In the genomic region with DNA sequence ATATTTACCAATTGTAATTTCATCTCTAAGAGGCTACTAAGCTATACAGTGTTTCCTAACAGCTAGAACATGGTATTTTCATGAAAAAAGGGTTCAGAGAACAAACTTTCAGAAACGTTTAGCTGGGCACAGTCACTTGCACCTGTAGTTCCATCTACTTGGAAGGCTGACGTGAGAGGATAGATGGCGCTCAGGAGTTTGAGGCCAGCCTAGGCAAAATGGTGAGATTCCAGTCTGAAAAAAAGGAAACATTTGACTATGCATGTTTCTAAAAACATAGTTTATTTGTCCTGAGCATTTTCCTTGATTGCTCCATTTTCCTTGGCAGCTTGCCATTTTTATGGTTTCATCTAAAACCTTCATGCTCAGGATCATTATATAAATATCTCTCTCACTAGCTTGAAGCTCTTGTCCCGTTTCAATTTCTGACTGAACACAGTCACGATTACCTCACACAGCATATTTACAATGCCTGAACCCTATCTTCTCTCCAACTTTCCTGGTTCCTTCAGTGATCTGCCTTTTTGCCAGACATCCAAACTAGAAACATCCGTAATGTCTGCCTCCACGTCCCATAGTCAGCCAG, we compare ENCODE assay signal across 16 cellular contexts.
DNase-seq lines count a peak whose midpoint lies in the region; ATAC-seq and TF ChIP-seq lines count a peak whose summit lies in the region.
"Had no signal": no experiment of that assay in that cellular context is flagged by ENCODE, and none has a peak within 500 bp of the region (broad histone marks: within the 10 kb centered on the region; RNA-seq: fewer than 3 reads in every experiment).

No MANE protein-coding gene starts in this region.

- no peak overlapping the region for H2AFZ ChIP-seq in hepatocyte
- H2AFZ ChIP-seq: PC-9 had no signal

- POLR2A ChIA-PET in A673 (lab: Charles Lee; ENCODE audit: low non-redundant PET) = interaction anchor here (0.6 kb wide), 1 partner anchor 646 kb away, joined by 9 read pairs; no protein-coding TSS in a partner anchor

- CTCF ChIA-PET in A673 (lab: Charles Lee) = no interaction called here

- no peak for ATAC-seq in GM18861 (IDR thresholded peaks at IDR 0.05; ENCODE audit: unreplicated experiment)
- ATAC-seq: heart left ventricle had no signal

- H4K20me1 ChIP-seq in hepatocyte (ENCODE audit: insufficient read depth, poor library complexity, severe bottlenecking) = no peaks in the 10 kb centered on the region

- peak overlapping the region; percentile 27 for H3K4me2 ChIP-seq in hepatocyte
- H3K4me2 ChIP-seq: PC-9 had no signal

- DNase-seq in A673 (ENCODE audit: low spot score) (no peak), LHCN-M2 (ENCODE audit: low read depth) (peak; percentile 47), cardiac fibroblast (ENCODE audit: low read depth in 2 of 2) (peak; percentile 73 to 83), hepatocyte (ENCODE audit: low spot score) (no peak), activated gamma-delta T cell (lab: John Stamatoyannopoulos, UW) (no peak), Ammon's horn (ENCODE audit: low spot score) (no peak)
- no peak for DNase-seq in activated effector memory CD4-positive, alpha-beta T cell treated with anti-CD3 and anti-CD28 coated beads, Interleukin-2, amount 50 U/mL, for 16 hours
- DNase-seq: activated CD4-positive, alpha-beta T cell treated with anti-CD3 and anti-CD28 coated beads, Interleukin-2, amount 50 U/mL, for 48 hours; heart left ventricle; Kasumi-1; NCI-H2029; NCI-H524; PC-9; testis had no signal

- H3K27ac ChIP-seq in A673 (ENCODE audit: low read depth, low read length, poor library complexity, severe bottlenecking) (no peak overlapping the region), hepatocyte (no peak overlapping the region)
- H3K27ac ChIP-seq: heart left ventricle, PC-9, prostate gland, testis had no signal

- 77% methylated on average over 7 of the region's 7 CpGs for WGBS in hepatocyte (ENCODE audit: low lambda C conversion rate, missing lambda C conversion rate)

- no TSS peak for BruUV-seq in A673 (replicated peaks; lab: Mats Ljungman, UMichigan)

- H3K9me2 ChIP-seq in hepatocyte (replicated peaks; ENCODE audit: insufficient read depth) = no peaks in the 10 kb centered on the region

- H3K79me2 ChIP-seq in hepatocyte = no peaks in the 10 kb centered on the region

- TF ChIP-seq CTCF in A673 (conservative IDR thresholded peaks at IDR 0.05; ENCODE audit: low read depth, low read length) (peak; percentile 27; the same call in 1 of the 2 replicates), cardiac fibroblast (IDR thresholded peaks at IDR 0.05; ENCODE audit: low read depth, low read length) (no peak), hepatocyte (IDR thresholded peaks at IDR 0.05; ENCODE audit: poor library complexity) (no peak)

- H3K4me3 ChIP-seq in A673 (ENCODE audit: low read depth, low read length, poor library complexity, severe bottlenecking) (no peak overlapping the region), cardiac fibroblast (replicated peaks in 1 of 2; ENCODE audit: low read depth in 2 of 2, low read length in 2 of 2) (no peak overlapping the region), hepatocyte (no peak overlapping the region)
- H3K4me3 ChIP-seq: heart left ventricle, PC-9, prostate gland, testis had no signal

- H3K36me3 ChIP-seq in A673 (ENCODE audit: insufficient read depth, low read length, poor library complexity, severe bottlenecking) (no peaks in the 10 kb centered on the region), hepatocyte (replicated peaks; ENCODE audit: insufficient read depth, low read depth) (no peaks in the 10 kb centered on the region)
- H3K36me3 ChIP-seq: prostate gland had no signal

- H3K27me3 ChIP-seq in A673 (replicated peaks; ENCODE audit: insufficient read depth, low read depth, low read length, poor library complexity) = no peaks in the 10 kb centered on the region
- no peaks in the 10 kb centered on the region for H3K27me3 ChIP-seq in hepatocyte
- H3K27me3 ChIP-seq: heart left ventricle, testis had no signal

- H3K9me3 ChIP-seq in A673 (ENCODE audit: low read depth, low read length, poor library complexity, severe bottlenecking) = no peaks in the 10 kb centered on the region
- no peaks in the 10 kb centered on the region for H3K9me3 ChIP-seq in hepatocyte (ENCODE audit: low read depth)
- H3K9me3 ChIP-seq: heart left ventricle, prostate gland, testis had no signal

- intact Hi-C loops in A673 (cut with micrococcal nuclease; ENCODE audit: unreplicated experiment) = loop anchor here (10.0 kb wide), 1 partner anchor 303 kb away; no protein-coding TSS in a partner anchor

- H3K4me1 ChIP-seq in A673 (ENCODE audit: insufficient read depth, low read length, poor library complexity, severe bottlenecking) (peaks cover 4% of the 10 kb centered on the region), hepatocyte (ENCODE audit: insufficient read depth) (no peaks in the 10 kb centered on the region)
- H3K4me1 ChIP-seq: prostate gland, testis had no signal

Comparison
In these comparisons a context has a peak if more than half of its experiments do, and no peak if none do; other contexts are left out.
1. DNase-seq: peak in LHCN-M2 (single experiment) and cardiac fibroblast (2 of 2); none in A673 (single experiment), hepatocyte (single experiment), activated gamma-delta T cell (single experiment), Ammon's horn (single experiment) and activated effector memory CD4-positive, alpha-beta T cell treated with anti-CD3 and anti-CD28 coated beads, Interleukin-2, amount 50 U/mL, for 16 hours (single experiment).